ENCODE assay signal across 24 cellular contexts in the genomic region with DNA sequence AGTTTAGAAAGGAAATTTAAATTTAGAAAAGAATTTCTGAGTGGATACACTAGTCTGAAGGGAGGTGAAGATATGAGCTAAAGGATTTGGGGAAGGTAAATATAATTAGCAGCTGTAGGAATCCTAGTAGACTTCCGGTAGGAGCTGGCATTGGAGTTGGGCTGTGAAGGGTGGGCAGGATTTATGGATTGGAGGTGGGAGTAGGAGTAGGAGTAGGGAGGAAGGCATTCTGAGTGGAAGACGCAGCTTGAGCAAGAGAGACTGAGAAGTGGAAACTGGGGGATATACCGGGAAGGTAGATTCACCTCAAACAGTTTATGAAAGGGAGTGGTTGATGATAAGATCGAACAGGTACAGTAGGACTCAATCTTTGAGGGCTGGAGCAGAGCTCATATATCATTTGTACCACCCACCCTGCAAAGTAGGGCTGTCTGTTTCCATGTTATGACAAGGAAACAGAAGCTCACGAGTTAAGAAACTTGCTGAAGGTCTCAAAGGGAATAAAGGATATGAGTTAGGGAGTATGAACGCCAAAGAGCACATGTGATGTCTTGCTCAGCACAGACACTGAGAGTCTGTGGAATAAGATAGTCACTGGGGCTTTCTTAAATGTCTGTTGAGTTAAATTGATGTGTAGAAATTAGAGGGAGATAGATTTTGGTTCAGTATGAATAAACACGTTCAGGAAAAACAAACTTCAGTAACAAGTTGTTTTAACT.
"Had no signal": no experiment of that assay in that cellular context is flagged by ENCODE, and none has a peak within 500 bp of the region (broad histone marks: within the 10 kb centered on the region; RNA-seq: fewer than 3 reads in every experiment).

No MANE protein-coding gene starts in this region.

- H3K4me1 Mint-ChIP-seq: immature natural killer cell; memory B cell; naive B cell; stimulated activated naive B cell treated with anti-CD40 and anti-IgM and Interleukin-4, amounts not matched to agents 10 μg/mL and 1 μg/mL and 100 μg/mL, for 72 hours had no signal

- H3K36me3 Mint-ChIP-seq: mesothelial cell of epicardium; stimulated activated naive B cell treated with anti-CD40 and anti-IgM and Interleukin-4, amounts not matched to agents 10 μg/mL and 1 μg/mL and 100 μg/mL, for 72 hours had no signal

- H3K9me3 ChIP-seq: mucosa of descending colon, pancreas, right lobe of liver, testis had no signal

- H3K27ac Mint-ChIP-seq: immature natural killer cell; memory B cell; mesothelial cell of epicardium; naive B cell; natural killer cell treated with Interleukin-12 subunit alpha and Interleukin-12 subunit beta and Interleukin-15 and Interleukin-18, amount 100 ng/mL, for 72 hours; stimulated activated naive B cell treated with anti-CD40 and anti-IgM and Interleukin-4, amounts not matched to agents 10 μg/mL and 1 μg/mL and 100 μg/mL, for 72 hours; stimulated activated naive CD8-positive, alpha-beta T cell treated with anti-CD3 and anti-CD28 coated beads, Interleukin-15, Interleukin-2, amounts not matched to agents 100 ng/mL and 50 ng/mL, for 24 hours; type B pancreatic cell had no signal

- DNase-seq: caudate nucleus; cerebellar nuclear complex; cortex of kidney; effector CD4-positive, alpha-beta T cell; hypothalamus; immature natural killer cell; mucosa of descending colon; naive B cell; occipital lobe; pancreas; right lobe of liver; small intestine; stimulated activated CD4-positive, alpha-beta T cell treated with anti-CD3 and anti-CD28 coated beads, Interleukin-15, amount 100 ng/mL, for 24 hours; stimulated activated CD4-positive, alpha-beta T cell treated with anti-CD3 and anti-CD28 coated beads, Interleukin-2, amount 100 ng/mL, for 48 hours; stimulated activated naive B cell treated with anti-CD40 and anti-IgM and Interleukin-4, amounts not matched to agents 10 μg/mL and 1 μg/mL and 100 μg/mL, for 72 hours; testis; tibial artery had no signal

- H3K4me3 ChIP-seq: lung, mucosa of descending colon, pancreas, right lobe of liver, testis, tibial artery had no signal

- H3K27ac ChIP-seq: pancreas, right lobe of liver, testis, tibial artery had no signal

- H3K9me3 Mint-ChIP-seq: mesothelial cell of epicardium, type B pancreatic cell had no signal

- H3K4me3 Mint-ChIP-seq: immature natural killer cell; memory B cell; mesothelial cell of epicardium; naive B cell; natural killer cell treated with Interleukin-12 subunit alpha and Interleukin-12 subunit beta and Interleukin-15 and Interleukin-18, amount 100 ng/mL, for 72 hours; stimulated activated naive B cell treated with anti-CD40 and anti-IgM and Interleukin-4, amounts not matched to agents 10 μg/mL and 1 μg/mL and 100 μg/mL, for 72 hours; stimulated activated naive CD8-positive, alpha-beta T cell treated with anti-CD3 and anti-CD28 coated beads, Interleukin-15, Interleukin-2, amounts not matched to agents 100 ng/mL and 50 ng/mL, for 24 hours; type B pancreatic cell had no signal

- H3K27me3 ChIP-seq: pancreas, right lobe of liver, testis, tibial artery had no signal

- ATAC-seq: left lobe of liver; mucosa of descending colon; natural killer cell treated with Interleukin-12 subunit alpha and Interleukin-12 subunit beta and Interleukin-15 and Interleukin-18, amount 100 ng/mL, for 72 hours; pancreas; right lobe of liver; stimulated activated naive B cell treated with anti-CD40 and anti-IgM and Interleukin-4, amounts not matched to agents 10 μg/mL and 1 μg/mL and 100 μg/mL, for 72 hours had no signal

- H3K4me1 ChIP-seq: pancreas, right lobe of liver, testis, tibial artery had no signal

- H3K36me3 ChIP-seq: pancreas, right lobe of liver, tibial artery had no signal
